In genomic region chr12:93570552-93571359, GRCh38 we compare ENCODE assay signal across 1 cellular context.
A peak's percentile ranks its signal among the peaks of the same experiment; 100 is the strongest.
TF ChIP-seq lines count a peak whose summit lies in the region.

No MANE protein-coding gene starts in this region.

TF ChIP-seq in HCT116, 20 proteins besides CTCF, POLR2A, EP300 and RAD21 (continued from another document):
- TF ChIP-seq, protein P1, sequence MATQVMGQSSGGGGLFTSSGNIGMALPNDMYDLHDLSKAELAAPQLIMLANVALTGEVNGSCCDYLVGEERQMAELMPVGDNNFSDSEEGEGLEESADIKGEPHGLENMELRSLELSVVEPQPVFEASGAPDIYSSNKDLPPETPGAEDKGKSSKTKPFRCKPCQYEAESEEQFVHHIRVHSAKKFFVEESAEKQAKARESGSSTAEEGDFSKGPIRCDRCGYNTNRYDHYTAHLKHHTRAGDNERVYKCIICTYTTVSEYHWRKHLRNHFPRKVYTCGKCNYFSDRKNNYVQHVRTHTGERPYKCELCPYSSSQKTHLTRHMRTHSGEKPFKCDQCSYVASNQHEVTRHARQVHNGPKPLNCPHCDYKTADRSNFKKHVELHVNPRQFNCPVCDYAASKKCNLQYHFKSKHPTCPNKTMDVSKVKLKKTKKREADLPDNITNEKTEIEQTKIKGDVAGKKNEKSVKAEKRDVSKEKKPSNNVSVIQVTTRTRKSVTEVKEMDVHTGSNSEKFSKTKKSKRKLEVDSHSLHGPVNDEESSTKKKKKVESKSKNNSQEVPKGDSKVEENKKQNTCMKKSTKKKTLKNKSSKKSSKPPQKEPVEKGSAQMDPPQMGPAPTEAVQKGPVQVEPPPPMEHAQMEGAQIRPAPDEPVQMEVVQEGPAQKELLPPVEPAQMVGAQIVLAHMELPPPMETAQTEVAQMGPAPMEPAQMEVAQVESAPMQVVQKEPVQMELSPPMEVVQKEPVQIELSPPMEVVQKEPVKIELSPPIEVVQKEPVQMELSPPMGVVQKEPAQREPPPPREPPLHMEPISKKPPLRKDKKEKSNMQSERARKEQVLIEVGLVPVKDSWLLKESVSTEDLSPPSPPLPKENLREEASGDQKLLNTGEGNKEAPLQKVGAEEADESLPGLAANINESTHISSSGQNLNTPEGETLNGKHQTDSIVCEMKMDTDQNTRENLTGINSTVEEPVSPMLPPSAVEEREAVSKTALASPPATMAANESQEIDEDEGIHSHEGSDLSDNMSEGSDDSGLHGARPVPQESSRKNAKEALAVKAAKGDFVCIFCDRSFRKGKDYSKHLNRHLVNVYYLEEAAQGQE (IDR thresholded peaks at IDR 0.05; ENCODE audit: low read depth) = no peak
- TF ChIP-seq TCF7L2 (IDR thresholded peaks at IDR 0.05; ENCODE audit: borderline replicate concordance, extremely low read depth, insufficient read depth, insufficient read length) (peak; percentile 17), SP1 (IDR thresholded peaks at IDR 0.05; ENCODE audit: low read depth) (peak; percentile 82), POLR2AphosphoS5 (IDR thresholded peaks at IDR 0.05; ENCODE audit: low read depth, low read length) (peak; percentile 68), EGR1 (IDR thresholded peaks at IDR 0.05; ENCODE audit: low read depth) (peak; percentile 99), ZFX (IDR thresholded peaks at IDR 0.05) (peak; percentile 68)
TF ChIP-seq in HCT116: peak in this region for 11.
